ENCODE assay signal across 10 cellular contexts in the genomic region with DNA sequence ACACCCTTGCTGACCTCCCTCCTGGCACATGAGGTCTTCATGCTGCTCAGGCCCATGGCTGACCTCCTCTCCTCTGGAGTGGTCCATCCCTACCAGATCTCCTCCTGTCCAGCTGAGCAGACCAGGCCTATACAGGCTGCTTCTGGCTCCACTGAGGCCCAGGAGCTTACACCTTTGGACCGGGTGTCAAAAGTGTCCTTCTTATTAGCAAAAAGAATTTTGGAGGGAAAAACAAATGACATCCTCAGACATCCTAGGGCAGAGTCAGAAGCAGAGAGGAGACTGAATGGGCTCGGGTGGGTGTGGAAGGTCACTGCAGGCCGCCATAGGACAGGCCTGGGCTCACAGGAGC. TPM values are rescaled to one million over a fixed set of nuclear protein-coding genes. Genes with fewer than 3 reads are reported as not detected.
DNase-seq lines count a peak whose midpoint lies in the region; ATAC-seq and TF ChIP-seq lines count a peak whose summit lies in the region.
"Had no signal": no experiment of that assay in that cellular context is flagged by ENCODE, and none has a peak within 500 bp of the region (broad histone marks: within the 10 kb centered on the region; RNA-seq: fewer than 3 reads in every experiment).

No MANE protein-coding gene starts in this region.

- H3K4me2 ChIP-seq in BLaER1 treated with 17β-estradiol and CSF1 and Interleukin-3, amounts not matched to agents 10 nM and 100 nM: peak overlapping the region; percentile 69 to 90 (median 79)
- H3K4me2 ChIP-seq in neural cell (ENCODE audit: low read length): no peak overlapping the region

- peaks cover 0 to 5% (median 0%) of the 10 kb centered on the region in 11 experiments; a peak in 3 of 22 replicates for H3K9me3 ChIP-seq in BLaER1 treated with 17β-estradiol and CSF1 and Interleukin-3, amounts not matched to agents 10 nM and 100 nM (replicated peaks in 1 of 11)
- H3K9me3 ChIP-seq in neural cell (ENCODE audit: low read length): no peaks in the 10 kb centered on the region
- H3K9me3 ChIP-seq: HAP-1 had no signal

- TF ChIP-seq EP300 in neural cell (conservative IDR thresholded peaks at IDR 0.05; ENCODE audit: poor library complexity, severe bottlenecking): no peak

- H3K27me3 ChIP-seq in BLaER1 treated with 17β-estradiol and CSF1 and Interleukin-3, amounts not matched to agents 10 nM and 100 nM: no peaks in the 10 kb centered on the region
- no peaks in the 10 kb centered on the region for H3K27me3 ChIP-seq in neural cell (ENCODE audit: insufficient read depth, low read depth, low read length)

- H3K4me3 ChIP-seq in BLaER1 treated with 17β-estradiol and CSF1 and Interleukin-3, amounts not matched to agents 10 nM and 100 nM: no peak overlapping the region; a peak in 1 of 20 replicates
- H3K4me3 ChIP-seq in LNCaP clone FGC (ENCODE audit: low read depth, low read length): peak overlapping the region; percentile 52
- peak overlapping the region; percentile 69 for H3K4me3 ChIP-seq in coronary artery
- H3K4me3 ChIP-seq in neural cell (ENCODE audit: low read length): no peak overlapping the region

- H3K27ac ChIP-seq in BLaER1 treated with 17β-estradiol and CSF1 and Interleukin-3, amounts not matched to agents 10 nM and 100 nM: peak overlapping the region; percentile 15 to 86 (median 82); a peak in 21 of 22 replicates
- H3K27ac ChIP-seq in coronary artery: peak overlapping the region; percentile 92 to 94
- H3K27ac ChIP-seq in neural cell (ENCODE audit: low read length): peak overlapping the region; percentile 23

- peak overlapping the region; percentile 5 to 83 (median 79); a peak in 15 of 22 replicates for H3K9ac ChIP-seq in BLaER1 treated with 17β-estradiol and CSF1 and Interleukin-3, amounts not matched to agents 10 nM and 100 nM
- peak overlapping the region; percentile 60 for H3K9ac ChIP-seq in neural cell (ENCODE audit: low read length)

- DNase-seq in LNCaP clone FGC (ENCODE audit: low read depth): no peak
- DNase-seq in coronary artery (ENCODE audit: low spot score): no peak
- DNase-seq in middle frontal gyrus (ENCODE audit: extremely low spot score, low spot score): no peak
- no peak for DNase-seq in COR-L47 (lab: John Stamatoyannopoulos, UW)
- DNase-seq in NCI-H1105 (lab: John Stamatoyannopoulos, UW): no peak
- DNase-seq: NCI-H2081 treated with DMSO at 0.1 percent for 48 hours had no signal

- H2AFZ ChIP-seq in neural cell (ENCODE audit: low read depth, low read length): no peak overlapping the region

- H4K20me1 ChIP-seq in BLaER1 treated with 17β-estradiol and CSF1 and Interleukin-3, amounts not matched to agents 10 nM and 100 nM: no peaks in the 10 kb centered on the region
- no peaks in the 10 kb centered on the region for H4K20me1 ChIP-seq in neural cell (ENCODE audit: insufficient read depth)

- no peak for TF ChIP-seq RAD21 in neural cell (conservative IDR thresholded peaks at IDR 0.05)

- no peaks in the 10 kb centered on the region for H3K79me2 ChIP-seq in neural cell (replicated peaks; ENCODE audit: insufficient read depth, low read length)

- ATAC-seq in HG03442 (IDR thresholded peaks at IDR 0.05; ENCODE audit: unreplicated experiment): no peak

- H3K9me2 ChIP-seq in neural cell (ENCODE audit: insufficient read depth, low read length): no peaks in the 10 kb centered on the region

- no peaks in the 10 kb centered on the region for H3F3A ChIP-seq in neural cell (ENCODE audit: insufficient read depth, low read length, poor library complexity, severe bottlenecking)

- peaks cover 33 to 54% (median 40%) of the 10 kb centered on the region in 10 experiments for H3K4me1 ChIP-seq in BLaER1 treated with 17β-estradiol and CSF1 and Interleukin-3, amounts not matched to agents 10 nM and 100 nM

- no peak for TF ChIP-seq CTCF in LNCaP clone FGC (IDR thresholded peaks at IDR 0.05; ENCODE audit: control insufficient read depth, extremely low read depth, insufficient read depth)
- no peak for TF ChIP-seq CTCF in coronary artery (IDR thresholded peaks at IDR 0.05)
- TF ChIP-seq CTCF in neural cell (IDR thresholded peaks at IDR 0.05; ENCODE audit: poor library complexity, severe bottlenecking): no peak

- H3K36me3 ChIP-seq in BLaER1 treated with 17β-estradiol and CSF1 and Interleukin-3, amounts not matched to agents 10 nM and 100 nM: no peaks in the 10 kb centered on the region
- no peaks in the 10 kb centered on the region for H3K36me3 ChIP-seq in neural cell (ENCODE audit: insufficient read depth, low read length)
- H3K36me3 ChIP-seq: HAP-1 had no signal

TF ChIP-seq in neural cell, 6 proteins besides CTCF, POLR2A, EP300 and RAD21:
- TF ChIP-seq TAF1 (IDR thresholded peaks at IDR 0.05; ENCODE audit: low read depth): no peak
- TF ChIP-seq, protein P1, sequence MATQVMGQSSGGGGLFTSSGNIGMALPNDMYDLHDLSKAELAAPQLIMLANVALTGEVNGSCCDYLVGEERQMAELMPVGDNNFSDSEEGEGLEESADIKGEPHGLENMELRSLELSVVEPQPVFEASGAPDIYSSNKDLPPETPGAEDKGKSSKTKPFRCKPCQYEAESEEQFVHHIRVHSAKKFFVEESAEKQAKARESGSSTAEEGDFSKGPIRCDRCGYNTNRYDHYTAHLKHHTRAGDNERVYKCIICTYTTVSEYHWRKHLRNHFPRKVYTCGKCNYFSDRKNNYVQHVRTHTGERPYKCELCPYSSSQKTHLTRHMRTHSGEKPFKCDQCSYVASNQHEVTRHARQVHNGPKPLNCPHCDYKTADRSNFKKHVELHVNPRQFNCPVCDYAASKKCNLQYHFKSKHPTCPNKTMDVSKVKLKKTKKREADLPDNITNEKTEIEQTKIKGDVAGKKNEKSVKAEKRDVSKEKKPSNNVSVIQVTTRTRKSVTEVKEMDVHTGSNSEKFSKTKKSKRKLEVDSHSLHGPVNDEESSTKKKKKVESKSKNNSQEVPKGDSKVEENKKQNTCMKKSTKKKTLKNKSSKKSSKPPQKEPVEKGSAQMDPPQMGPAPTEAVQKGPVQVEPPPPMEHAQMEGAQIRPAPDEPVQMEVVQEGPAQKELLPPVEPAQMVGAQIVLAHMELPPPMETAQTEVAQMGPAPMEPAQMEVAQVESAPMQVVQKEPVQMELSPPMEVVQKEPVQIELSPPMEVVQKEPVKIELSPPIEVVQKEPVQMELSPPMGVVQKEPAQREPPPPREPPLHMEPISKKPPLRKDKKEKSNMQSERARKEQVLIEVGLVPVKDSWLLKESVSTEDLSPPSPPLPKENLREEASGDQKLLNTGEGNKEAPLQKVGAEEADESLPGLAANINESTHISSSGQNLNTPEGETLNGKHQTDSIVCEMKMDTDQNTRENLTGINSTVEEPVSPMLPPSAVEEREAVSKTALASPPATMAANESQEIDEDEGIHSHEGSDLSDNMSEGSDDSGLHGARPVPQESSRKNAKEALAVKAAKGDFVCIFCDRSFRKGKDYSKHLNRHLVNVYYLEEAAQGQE (IDR thresholded peaks at IDR 0.05; ENCODE audit: borderline replicate concordance): no peak
- no peak for TF ChIP-seq MXI1 (conservative IDR thresholded peaks at IDR 0.05; ENCODE audit: poor library complexity, severe bottlenecking)
- TF ChIP-seq SMC3 (conservative IDR thresholded peaks at IDR 0.05; ENCODE audit: poor library complexity): no peak
- no peak for TF ChIP-seq EZH2 (IDR thresholded peaks at IDR 0.05; ENCODE audit: borderline replicate concordance, insufficient read depth, low read length, poor library complexity, severe bottlenecking)
- no peak for TF ChIP-seq POLR2AphosphoS5 (IDR thresholded peaks at IDR 0.05)

RNA-seq across cellular contexts. Expression of a gene that starts 38.1 kb away (rescaled TPM):
- polyA plus RNA-seq in neural cell: 1,828 and 1,855 TPM in 2 replicates
- polyA minus RNA-seq in neural cell: 502 and 541 TPM in 2 replicates

Comparison
In these comparisons a context has a peak if more than half of its experiments do, and no peak if none do; other contexts are left out.
1. H3K27ac ChIP-seq: peak in every context shown above with its lines; median percentile 93 in coronary artery; 82 in BLaER1 treated with 17β-estradiol and CSF1 and Interleukin-3, amounts not matched to agents 10 nM and 100 nM; 23 in neural cell.
2. H3K4me3 ChIP-seq: peak in LNCaP clone FGC (single experiment) and coronary artery (single experiment); none in BLaER1 treated with 17β-estradiol and CSF1 and Interleukin-3, amounts not matched to agents 10 nM and 100 nM (0 of 10) and neural cell (single experiment).